1 cellular context compared by ENCODE assay signal in genomic region chr2:196263181-196263747, GRCh38.
A peak's percentile ranks its signal among the peaks of the same experiment; 100 is the strongest.
TF ChIP-seq lines count a peak whose summit lies in the region.

No MANE protein-coding gene starts in this region.

TF ChIP-seq in K562, 482 proteins besides CTCF, POLR2A, EP300 and RAD21 (continued from another document and continues in another):
- TF ChIP-seq FOXK1 (CRISPR knock-in tag; IDR thresholded peaks at IDR 0.05; ENCODE audit: borderline replicate concordance): no peak
- no peak for TF ChIP-seq SMAD1 (IDR thresholded peaks at IDR 0.05; ENCODE audit: low read depth, low read length, partially characterized antibody)
- TF ChIP-seq CTBP1 (IDR thresholded peaks at IDR 0.05; ENCODE audit: borderline replicate concordance): no peak
- TF ChIP-seq NONO (IDR thresholded peaks at IDR 0.05; ENCODE audit: low read depth in 2 of 2, low read length in 1 of 2): no peak
- TF ChIP-seq E2F6 (IDR thresholded peaks at IDR 0.05; ENCODE audit: borderline replicate concordance in 1 of 2, extremely low read depth in 1 of 2, insufficient read depth in 1 of 2, insufficient read length in 1 of 2, low read depth in 1 of 2, low read length in 1 of 2, poor library complexity in 1 of 2, severe bottlenecking in 1 of 2): no peak
- no peak for TF ChIP-seq MAX (CRISPR knock-in tag; IDR thresholded peaks at IDR 0.05)
- TF ChIP-seq TCF7L2 (IDR thresholded peaks at IDR 0.05; ENCODE audit: low read depth, low read length): no peak
- TF ChIP-seq SIN3B (IDR thresholded peaks at IDR 0.05; ENCODE audit: low read depth): no peak
- TF ChIP-seq ZNF766 (CRISPR knock-in tag; conservative IDR thresholded peaks at IDR 0.05): 0 out of 2 replicates have a peak, but pooled peaks have one; percentile 33
- no peak for TF ChIP-seq CHD4 (IDR thresholded peaks at IDR 0.05; ENCODE audit: insufficient read depth, insufficient replicate concordance, low read depth, low read length, poor library complexity, severe bottlenecking)
- no peak for TF ChIP-seq RBM14 (IDR thresholded peaks at IDR 0.05; ENCODE audit: borderline replicate concordance, insufficient read depth, low read depth, low read length)
- TF ChIP-seq ZBED1 (IDR thresholded peaks at IDR 0.05): no peak
- no peak for TF ChIP-seq MCM5 (IDR thresholded peaks at IDR 0.05; ENCODE audit: low read depth)
- no peak for TF ChIP-seq SIRT6 (IDR thresholded peaks at IDR 0.05; ENCODE audit: low read depth, low read length)
- no peak; the same call in 1 of the 2 replicates for TF ChIP-seq TCF3 (CRISPR knock-in tag; IDR thresholded peaks at IDR 0.05)
- TF ChIP-seq TFE3 (CRISPR knock-in tag; IDR thresholded peaks at IDR 0.05): no peak
- TF ChIP-seq ZNF347 (CRISPR knock-in tag; IDR thresholded peaks at IDR 0.05; ENCODE audit: low read depth): no peak
- peak; percentile 87 for TF ChIP-seq SPI1 (IDR thresholded peaks at IDR 0.05; ENCODE audit: borderline replicate concordance, low read depth, low read length)
- TF ChIP-seq TEAD4 (IDR thresholded peaks at IDR 0.05; ENCODE audit: low read length): peak; percentile 44; the same call in 1 of the 2 replicates
- TF ChIP-seq TEAD4 (CRISPR knock-in tag; IDR thresholded peaks at IDR 0.05; ENCODE audit: borderline replicate concordance): no peak
- TF ChIP-seq ZNF395 (CRISPR knock-in tag; IDR thresholded peaks at IDR 0.05): no peak
- no peak for TF ChIP-seq POLR2H (tag; IDR thresholded peaks at IDR 0.05; ENCODE audit: low read depth)
- TF ChIP-seq NR1H2 (CRISPR knock-in tag; IDR thresholded peaks at IDR 0.05): no peak
- TF ChIP-seq ZC3H8 (IDR thresholded peaks at IDR 0.05): no peak
- TF ChIP-seq HBP1 (CRISPR knock-in tag; IDR thresholded peaks at IDR 0.05): no peak
- no peak for TF ChIP-seq BRD9 (IDR thresholded peaks at IDR 0.05; ENCODE audit: low read depth, partially characterized antibody)
- no peak for TF ChIP-seq XRCC3 (IDR thresholded peaks at IDR 0.05)
- TF ChIP-seq ZBTB11 (CRISPR knock-in tag; IDR thresholded peaks at IDR 0.05): no peak
- TF ChIP-seq GTF2B (IDR thresholded peaks at IDR 0.05; ENCODE audit: extremely low read depth, insufficient read length): no peak
- no peak for TF ChIP-seq ZNF57 (CRISPR knock-in tag; IDR thresholded peaks at IDR 0.05)
- no peak for TF ChIP-seq DNMT1 (IDR thresholded peaks at IDR 0.05)
- no peak for TF ChIP-seq USF2 (CRISPR knock-in tag; IDR thresholded peaks at IDR 0.05)
- no peak for TF ChIP-seq SIX5 (IDR thresholded peaks at IDR 0.05; ENCODE audit: borderline replicate concordance in 1 of 2, insufficient read depth in 1 of 2, low read depth in 1 of 2, low read length in 2 of 2)
- TF ChIP-seq ZKSCAN1 (IDR thresholded peaks at IDR 0.05; ENCODE audit: low read depth, low read length): no peak
- no peak for TF ChIP-seq MTA2 (IDR thresholded peaks at IDR 0.05; ENCODE audit: low read depth)
- no peak for TF ChIP-seq RBM25 (IDR thresholded peaks at IDR 0.05; ENCODE audit: low read depth, low read length, severe bottlenecking)
- TF ChIP-seq NFIC (IDR thresholded peaks at IDR 0.05): no peak
- 0 out of 2 replicates have a peak, but pooled peaks have one; percentile 16 for TF ChIP-seq TAL1 (IDR thresholded peaks at IDR 0.05)
- 0 out of 2 replicates have a peak, but pooled peaks have one; percentile 13 for TF ChIP-seq NCOR1 (IDR thresholded peaks at IDR 0.05)
- TF ChIP-seq ZNF655 (CRISPR knock-in tag; IDR thresholded peaks at IDR 0.05): no peak
- TF ChIP-seq BACH1 (tag; IDR thresholded peaks at IDR 0.05): no peak
- no peak for TF ChIP-seq ZSCAN29 (IDR thresholded peaks at IDR 0.05)
- no peak for TF ChIP-seq GTF3C2 (IDR thresholded peaks at IDR 0.05; ENCODE audit: borderline replicate concordance, extremely low read depth, insufficient read length)
- TF ChIP-seq NCOA2 (IDR thresholded peaks at IDR 0.05; ENCODE audit: partially characterized antibody in 2 of 2): no peak
- TF ChIP-seq KDM4B (IDR thresholded peaks at IDR 0.05; ENCODE audit: borderline replicate concordance in 2 of 2, low read depth in 1 of 2): no peak
- TF ChIP-seq CBX1 (IDR thresholded peaks at IDR 0.05; ENCODE audit: low read depth): no peak
- no peak for TF ChIP-seq SREBF1 (IDR thresholded peaks at IDR 0.05; ENCODE audit: borderline replicate concordance, low read depth, low read length)
- TF ChIP-seq PCBP2 (IDR thresholded peaks at IDR 0.05; ENCODE audit: low read depth, low read length, poor library complexity, severe bottlenecking): no peak
- no peak for TF ChIP-seq ETS1 (conservative IDR thresholded peaks at IDR 0.05; ENCODE audit: control insufficient read depth, low read depth, low read length)
- no peak for TF ChIP-seq ELF1 (tag; IDR thresholded peaks at IDR 0.05)
- TF ChIP-seq NR2C1 (IDR thresholded peaks at IDR 0.05): no peak
- TF ChIP-seq NR2C1 (tag; IDR thresholded peaks at IDR 0.05): no peak
